In genomic region chr9:128297221-128297773, GRCh38 we compare ENCODE assay signal across 1 cellular context.
TF ChIP-seq lines count a peak whose summit lies in the region.

No MANE protein-coding gene starts in this region.

TF ChIP-seq in K562, 482 proteins besides CTCF, POLR2A, EP300 and RAD21:
- TF ChIP-seq MNT (conservative IDR thresholded peaks at IDR 0.05) (no peak), MECOM (CRISPR knock-in tag; IDR thresholded peaks at IDR 0.05) (peak; percentile 62; the same call in 1 of the 2 replicates), ZFP36 (IDR thresholded peaks at IDR 0.05; ENCODE audit: low read depth, low read length, partially characterized antibody) (peak; percentile 96), RBM25 (IDR thresholded peaks at IDR 0.05; ENCODE audit: low read depth, low read length, severe bottlenecking) (peak; percentile 97), KLF10 (CRISPR knock-in tag; IDR thresholded peaks at IDR 0.05) (0 out of 2 replicates have a peak, but pooled peaks have one; percentile 17), TBP (optimal IDR thresholded peaks at IDR 0.05; ENCODE audit: low read depth, low read length) (peak; percentile 44), ZNF830 (CRISPR knock-in tag; IDR thresholded peaks at IDR 0.05) (0 out of 2 replicates have a peak, but pooled peaks have one; percentile 86), RCOR1 (IDR thresholded peaks at IDR 0.05; ENCODE audit: borderline replicate concordance in 1 of 2, low read depth in 2 of 2, low read length in 2 of 2) (peak; percentile 5 to 57; a peak in 2 of 4 replicates), ZNF551 (CRISPR knock-in tag; IDR thresholded peaks at IDR 0.05) (peak; percentile 31; the same call in 1 of the 2 replicates), NEUROD1 (IDR thresholded peaks at IDR 0.05; ENCODE audit: borderline replicate concordance, low read depth, low read length, partially characterized antibody) (peak; percentile 17), ZNF785 (CRISPR knock-in tag; IDR thresholded peaks at IDR 0.05) (no peak), ZNF780A (CRISPR knock-in tag; IDR thresholded peaks at IDR 0.05) (peak; percentile 24; the same call in 1 of the 2 replicates), PYGO2 (tag; IDR thresholded peaks at IDR 0.05) (no peak), MYC (IDR thresholded peaks at IDR 0.05; ENCODE audit: low read depth, low read length) (no peak; the same call in 1 of the 2 replicates), MYC (CRISPR knock-in tag; IDR thresholded peaks at IDR 0.05; ENCODE audit: borderline replicate concordance, low read depth) (0 out of 2 replicates have a peak, but pooled peaks have one; percentile 1), MAFK (IDR thresholded peaks at IDR 0.05; ENCODE audit: low read length) (0 out of 2 replicates have a peak, but pooled peaks have one; percentile 17)
